ENCODE assay signal across 1 cellular context in genomic region chr6:19664050-19664449, GRCh38.
TF ChIP-seq lines count a peak whose summit lies in the region.

No MANE protein-coding gene starts in this region.

TF ChIP-seq in GM12878, 131 proteins besides CTCF, POLR2A, EP300 and RAD21:
- 0 out of 2 replicates have a peak, but pooled peaks have one; percentile 11 for TF ChIP-seq PAX5 (IDR thresholded peaks at IDR 0.05; ENCODE audit: borderline replicate concordance, low read depth, low read length)
- TF ChIP-seq ZNF217 (IDR thresholded peaks at IDR 0.05) = no peak
